Comparison of ENCODE assay signal across 17 cellular contexts in genomic region chr1:228364068-228364705, GRCh38. TPM values are rescaled to one million over a fixed set of nuclear protein-coding genes. Genes with fewer than 3 reads are reported as not detected.
DNase-seq lines count a peak whose midpoint lies in the region; ATAC-seq, FAIRE-seq and TF ChIP-seq lines count a peak whose summit lies in the region.
"Had no signal": no experiment of that assay in that cellular context is flagged by ENCODE, and none has a peak within 500 bp of the region (broad histone marks: within the 10 kb centered on the region; RNA-seq: fewer than 3 reads in every experiment).

No MANE protein-coding gene starts in this region.

- no peak for ATAC-seq in right cardiac atrium
- no peak for ATAC-seq in CD4-positive, alpha-beta T cell (ENCODE audit: poor library complexity)

- no peaks in the 10 kb centered on the region for H3K27me3 Mint-ChIP-seq in CD4-positive, alpha-beta T cell

- H3K27me3 ChIP-seq in WERI-Rb-1 (ENCODE audit: insufficient read depth, low read depth, severe bottlenecking) = no peaks in the 10 kb centered on the region
- no peaks in the 10 kb centered on the region for H3K27me3 ChIP-seq in right cardiac atrium (ENCODE audit: control insufficient read depth, insufficient read depth)
- no peaks in the 10 kb centered on the region for H3K27me3 ChIP-seq in CD4-positive, alpha-beta T cell (ENCODE audit: control insufficient read depth, insufficient read depth, low read length)

- intact Hi-C loops in right cardiac atrium (cut with DNase I) (no loop called here), posterior vena cava (cut with DNase I) (no loop called here)
- intact Hi-C loops in CD4-positive, alpha-beta T cell (cut with DNase I, micrococcal nuclease) = no loop called here

- H3K9me3 Mint-ChIP-seq in CD4-positive, alpha-beta T cell = no peaks in the 10 kb centered on the region

- H3K27ac Mint-ChIP-seq in CD4-positive, alpha-beta T cell = no peak overlapping the region

- TF ChIP-seq CTCF in WERI-Rb-1 (IDR thresholded peaks at IDR 0.05; ENCODE audit: low read depth, low read length) = no peak
- TF ChIP-seq CTCF in CD4-positive, alpha-beta T cell (IDR thresholded peaks at IDR 0.05) = no peak

- no peaks in the 10 kb centered on the region for H3K4me1 ChIP-seq in right cardiac atrium (ENCODE audit: control insufficient read depth, insufficient read depth, low read length)

- no peak for FAIRE-seq in GM12892 (lab: Jason Lieb, UNC)
- FAIRE-seq: H54 had no signal

- POLR2A ChIA-PET in CD4-positive, alpha-beta T cell (lab: Charles Lee) = no interaction called here

- CTCF ChIA-PET in CD4-positive, alpha-beta T cell (lab: Charles Lee) = no interaction called here

- no peaks in the 10 kb centered on the region for H3K4me1 Mint-ChIP-seq in CD4-positive, alpha-beta T cell (ENCODE audit: low read depth)

- H3K9me3 ChIP-seq in WERI-Rb-1 (ENCODE audit: severe bottlenecking) (no peaks in the 10 kb centered on the region), right cardiac atrium (ENCODE audit: control insufficient read depth, low read length) (no peaks in the 10 kb centered on the region)
- no peaks in the 10 kb centered on the region for H3K9me3 ChIP-seq in CD4-positive, alpha-beta T cell (ENCODE audit: control insufficient read depth, low read length)

- H3K36me3 ChIP-seq in WERI-Rb-1 = no peaks in the 10 kb centered on the region

- DNase-seq in 8988T (peak; percentile 16), WERI-Rb-1 (peak; percentile 2), right cardiac atrium (peak in 2 of 3 donors; percentile 50 to 52), posterior vena cava (ENCODE audit: low spot score) (peak; percentile 58), NCI-H69 (lab: John Stamatoyannopoulos, UW) (no peak), GM12892 (ENCODE audit: insufficient read length) (no peak)
- DNase-seq in CD4-positive, alpha-beta T cell = no peak
- DNase-seq in NK-92 treated with Interleukin-12 subunit alpha and Interleukin-12 subunit beta, amount 100 ng/mL, for 24 hours (lab: John Stamatoyannopoulos, UW) = no peak
- DNase-seq: KG1, NCI-H1092 treated with DMSO at 0.1 percent for 48 hours, NCI-H1694 treated with DMSO at 0.1 percent for 48 hours, NCI-H446, NCI-H748 treated with DMSO at 0.1 percent for 48 hours, PC-9 had no signal

- H3K27ac ChIP-seq in WERI-Rb-1 (no peak overlapping the region), right cardiac atrium (ENCODE audit: low read length) (no peak overlapping the region)
- no peak overlapping the region for H3K27ac ChIP-seq in CD4-positive, alpha-beta T cell (ENCODE audit: low read depth, low read length)
- H3K27ac ChIP-seq: PC-9 had no signal

- 77% methylated on average over 12 of the region's 12 CpGs for WGBS in right cardiac atrium

- no peaks in the 10 kb centered on the region for H3K36me3 Mint-ChIP-seq in CD4-positive, alpha-beta T cell (ENCODE audit: low read depth)

- H3K4me3 ChIP-seq in WERI-Rb-1 (ENCODE audit: low read depth, low read length) = no peak overlapping the region
- H3K4me3 ChIP-seq in right cardiac atrium (ENCODE audit: low read length) = no peak overlapping the region
- H3K4me3 ChIP-seq: PC-9 had no signal

- TF ChIP-seq POLR2A in GM12892 (IDR thresholded peaks at IDR 0.05; ENCODE audit: low read depth, low read length) = no peak

- H3K4me3 Mint-ChIP-seq in CD4-positive, alpha-beta T cell = no peak overlapping the region

RNA-seq across cellular contexts. Expression of gene TRIM11, which starts 42.4 kb away (rescaled TPM):
- 10 to 100 TPM in 1 of 4 donors, 1 to 10 TPM in 3; 8.9 to 10.7 (median 9.5) TPM for total RNA-seq in right cardiac atrium
- 5.9 TPM for polyA plus RNA-seq in right cardiac atrium
- 10 to 100 TPM; 12.7 to 13.3 TPM for total RNA-seq in posterior vena cava
- 10 to 100 TPM; 32.0 to 32.6 TPM for total RNA-seq in CD4-positive, alpha-beta T cell
- 7.3 TPM for polyA plus RNA-seq in GM12892 (2012; ENCODE audit: missing spikeins)

RNA-seq across cellular contexts. Expression of gene TRIM17, which starts 52.5 kb away (rescaled TPM):
- total RNA-seq in right cardiac atrium (1 to 10 TPM in 2 of 4 donors, under 1 TPM in 2; 0.56 to 2.4 (median 1.2) TPM), posterior vena cava (1 to 10 TPM in 1 of 2 donors, under 1 TPM in 1; 0.38 to 1.9 TPM)
- 0.41 TPM for polyA plus RNA-seq in right cardiac atrium
- under 1 TPM; 0.73 to 0.96 TPM for total RNA-seq in CD4-positive, alpha-beta T cell
- 0.55 TPM for polyA plus RNA-seq in GM12892 (2012; ENCODE audit: missing spikeins)
- total RNA-seq: Daoy, M059J had no signal

Comparison
In these comparisons a context has a peak if more than half of its experiments do, and no peak if none do; other contexts are left out.
1. DNase-seq: peak in 8988T (single experiment), WERI-Rb-1 (single experiment), right cardiac atrium (2 of 3) and posterior vena cava (single experiment); none in NCI-H69 (single experiment), CD4-positive, alpha-beta T cell (0 of 10), GM12892 (single experiment) and NK-92 treated with Interleukin-12 subunit alpha and Interleukin-12 subunit beta, amount 100 ng/mL, for 24 hours (single experiment).